In genomic region chr17:65550758-65551157, GRCh38 we compare ENCODE assay signal across 12 cellular contexts.
"Had no signal": no experiment of that assay in that cellular context is flagged by ENCODE, and none has a peak within 500 bp of the region (broad histone marks: within the 10 kb centered on the region; RNA-seq: fewer than 3 reads in every experiment).

No MANE protein-coding gene starts in this region.

- H3K9me3 Mint-ChIP-seq: activated CD4-positive, alpha-beta memory T cell treated with anti-CD3 and anti-CD28 coated beads for 36 hours; activated naive CD4-positive, alpha-beta T cell treated with anti-CD3 and anti-CD28 coated beads for 36 hours had no signal

- H3K27ac ChIP-seq: body of pancreas, SJSA1, vagina had no signal

- H3K4me3 Mint-ChIP-seq: activated CD4-positive, alpha-beta memory T cell treated with anti-CD3 and anti-CD28 coated beads for 36 hours; activated naive CD4-positive, alpha-beta T cell treated with anti-CD3 and anti-CD28 coated beads for 36 hours; activated T-helper 1 cell treated with anti-CD3 and anti-CD28 coated beads, Interleukin-12 subunit alpha, Interleukin-12 subunit beta, Interleukin-2, Interleukin-4 antibody, amounts not matched to agents 30 ng/mL and 10 ng/mL and 1 ng/mL, durations not matched to agents 14 hours and 24 hours and 36 hours had no signal

- DNase-seq: activated CD4-positive, alpha-beta memory T cell treated with anti-CD3 and anti-CD28 coated beads for 36 hours; activated naive CD4-positive, alpha-beta T cell treated with anti-CD3 and anti-CD28 coated beads for 36 hours; adrenal gland; body of pancreas; esophagus squamous epithelium; foreskin fibroblast; head of caudate nucleus; stimulated activated CD4-positive, alpha-beta T cell treated with anti-CD3 and anti-CD28 coated beads, Interleukin-4, amount 100 ng/mL, for 24 hours; T-helper 9 cell had no signal

- H3K27me3 Mint-ChIP-seq: activated CD4-positive, alpha-beta memory T cell treated with anti-CD3 and anti-CD28 coated beads for 36 hours had no signal

- H3K4me3 ChIP-seq: adrenal gland, body of pancreas, esophagus squamous epithelium, SJSA1, vagina had no signal

- ATAC-seq: body of pancreas had no signal

- H3K4me1 ChIP-seq: SJSA1 had no signal

- H3K27me3 ChIP-seq: adrenal gland, body of pancreas, esophagus squamous epithelium, SJSA1, vagina had no signal

- H3K27ac Mint-ChIP-seq: activated CD4-positive, alpha-beta memory T cell treated with anti-CD3 and anti-CD28 coated beads for 36 hours; activated naive CD4-positive, alpha-beta T cell treated with anti-CD3 and anti-CD28 coated beads for 36 hours; activated T-helper 1 cell treated with anti-CD3 and anti-CD28 coated beads, Interleukin-12 subunit alpha, Interleukin-12 subunit beta, Interleukin-2, Interleukin-4 antibody, amounts not matched to agents 30 ng/mL and 10 ng/mL and 1 ng/mL, durations not matched to agents 14 hours and 24 hours and 36 hours had no signal

- H3K9me3 ChIP-seq: adrenal gland, body of pancreas, esophagus squamous epithelium, SJSA1, vagina had no signal
